In the genomic region with DNA sequence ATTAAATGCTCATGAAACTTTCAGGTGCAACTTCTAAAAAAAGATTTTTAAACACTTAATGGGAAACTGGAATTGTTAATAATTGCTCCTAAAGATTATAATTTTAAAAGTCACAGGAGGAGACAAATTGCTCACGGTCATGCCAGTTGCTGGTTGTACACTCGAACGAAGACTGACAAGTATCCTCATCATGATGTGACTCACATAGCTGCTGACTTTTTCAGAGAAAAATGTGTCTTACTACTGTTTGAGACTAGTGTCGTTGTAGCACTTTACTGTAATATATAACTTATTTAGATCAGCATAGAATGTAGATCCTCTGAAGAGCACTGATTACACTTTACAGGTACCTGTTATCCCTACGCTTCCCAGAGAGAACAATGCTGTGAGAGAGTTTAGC, we compare ENCODE assay signal across 27 cellular contexts.
"Had no signal": no experiment of that assay in that cellular context is flagged by ENCODE, and none has a peak within 500 bp of the region (broad histone marks: within the 10 kb centered on the region; RNA-seq: fewer than 3 reads in every experiment).

No MANE protein-coding gene starts in this region.

- DNase-seq: activated CD4-positive, alpha-beta T cell treated with anti-CD3 and anti-CD28 coated beads for 48 hours; activated CD4-positive, alpha-beta T cell treated with anti-CD3 and anti-CD28 coated beads, Interleukin-2, amount 50 U/mL, for 48 hours; activated CD8-positive, alpha-beta memory T cell treated with anti-CD3 and anti-CD28 coated beads for 24 hours; activated naive CD4-positive, alpha-beta T cell; dorsolateral prefrontal cortex; effector memory CD4-positive, alpha-beta T cell; erythroblast; midbrain; naive thymus-derived CD8-positive, alpha-beta T cell; occipital lobe; posterior cingulate gyrus; right lobe of liver; stimulated activated CD4-positive, alpha-beta T cell treated with anti-CD3 and anti-CD28 coated beads, Interleukin-12 subunit alpha, Interleukin-12 subunit beta, amount 100 ng/mL, for 4 hours; stimulated activated CD4-positive, alpha-beta T cell treated with anti-CD3 and anti-CD28 coated beads, Interleukin-4, amount 100 ng/mL, for 24 hours; T-helper 1 cell; upper lobe of left lung; WERI-Rb-1 had no signal

- FAIRE-seq: colon, TTC549 had no signal

- H3K4me3 ChIP-seq: dorsolateral prefrontal cortex, gastroesophageal sphincter, hepatocyte, neural progenitor cell, right lobe of liver, skin epidermis, upper lobe of left lung, vagina had no signal

- ATAC-seq: activated CD4-positive, CD25-positive, alpha-beta regulatory T cell treated with anti-CD3 and anti-CD28 coated beads, Interleukin-2, amount 50 U/mL, for 24 hours; activated naive CD4-positive, alpha-beta T cell treated with anti-CD3 and anti-CD28 coated beads, Interleukin-2, amount 50 U/mL, for 72 hours; gastroesophageal sphincter; naive thymus-derived CD8-positive, alpha-beta T cell; right lobe of liver; stimulated activated effector memory CD8-positive, alpha-beta T cell treated with anti-CD3 and anti-CD28 coated beads, Interleukin-12 subunit alpha, Interleukin-12 subunit beta, amount 100 ng/mL, for 72 hours had no signal
